Comparison of ENCODE assay signal across 1 cellular context in genomic region chr12:32106517-32107366, GRCh38.
TF ChIP-seq lines count a peak whose summit lies in the region.

TSS of gene BICD1 (plus strand) at chr12:32106847. CDS start at chr12:32107332, 485 bp downstream.

TF ChIP-seq in HepG2, 621 proteins besides CTCF, POLR2A, EP300 and RAD21 (continued from another document and continues in another):
- TF ChIP-seq ZNF407 (CRISPR knock-in tag; IDR thresholded peaks at IDR 0.05; ENCODE audit: not compliant biosample characterization): no peak
- no peak for TF ChIP-seq ATF6 (CRISPR knock-in tag; conservative IDR thresholded peaks at IDR 0.05)
- peak; percentile 80 for TF ChIP-seq ZFY (CRISPR knock-in tag; IDR thresholded peaks at IDR 0.05)
- TF ChIP-seq POLR2G (IDR thresholded peaks at IDR 0.05; ENCODE audit: low read depth, low read length): peak; percentile 75
- TF ChIP-seq U2AF2 (IDR thresholded peaks at IDR 0.05; ENCODE audit: low read depth, low read length): no peak
- no peak for TF ChIP-seq HES4 (CRISPR knock-in tag; IDR thresholded peaks at IDR 0.05; ENCODE audit: borderline replicate concordance)
- TF ChIP-seq ZNF580 (CRISPR knock-in tag; IDR thresholded peaks at IDR 0.05; ENCODE audit: borderline replicate concordance, low read depth): peak; percentile 40; the same call in 1 of the 2 replicates
- TF ChIP-seq AKAP8 (CRISPR knock-in tag; IDR thresholded peaks at IDR 0.05): 0 out of 2 replicates have a peak, but pooled peaks have one; percentile 57
- TF ChIP-seq HOXA5 (CRISPR knock-in tag; IDR thresholded peaks at IDR 0.05): peak; percentile 69; the same call in 1 of the 2 replicates
- TF ChIP-seq ZNF703 (CRISPR knock-in tag; IDR thresholded peaks at IDR 0.05; ENCODE audit: borderline replicate concordance): peak; percentile 80; the same call in 1 of the 2 replicates
- TF ChIP-seq MIER3 (CRISPR knock-in tag; IDR thresholded peaks at IDR 0.05; ENCODE audit: borderline replicate concordance): no peak; the same call in 1 of the 2 replicates
- no peak for TF ChIP-seq ZSCAN5A (CRISPR knock-in tag; IDR thresholded peaks at IDR 0.05; ENCODE audit: borderline replicate concordance)
- TF ChIP-seq AHDC1 (CRISPR knock-in tag; IDR thresholded peaks at IDR 0.05; ENCODE audit: borderline replicate concordance): no peak
- TF ChIP-seq ZNF160 (CRISPR knock-in tag; IDR thresholded peaks at IDR 0.05): peak; percentile 52; the same call in 1 of the 2 replicates
- TF ChIP-seq EEA1 (CRISPR knock-in tag; IDR thresholded peaks at IDR 0.05; ENCODE audit: borderline replicate concordance): 0 out of 2 replicates have a peak, but pooled peaks have one; percentile 64
- no peak for TF ChIP-seq ZNF136 (CRISPR knock-in tag; IDR thresholded peaks at IDR 0.05; ENCODE audit: low read depth)
- TF ChIP-seq ZNF569 (CRISPR knock-in tag; IDR thresholded peaks at IDR 0.05; ENCODE audit: borderline replicate concordance): no peak
- peak; percentile 59 for TF ChIP-seq HNRNPK (IDR thresholded peaks at IDR 0.05; ENCODE audit: low read depth, low read length, poor library complexity, severe bottlenecking)
- TF ChIP-seq ZBTB7A (CRISPR knock-in tag; IDR thresholded peaks at IDR 0.05): 0 out of 2 replicates have a peak, but pooled peaks have one; percentile 45
- TF ChIP-seq PITX1 (CRISPR knock-in tag; IDR thresholded peaks at IDR 0.05): no peak
- TF ChIP-seq CCDC6 (CRISPR knock-in tag; IDR thresholded peaks at IDR 0.05): 0 out of 2 replicates have a peak, but pooled peaks have one; percentile 25
- no peak for TF ChIP-seq ZNF17 (CRISPR knock-in tag; IDR thresholded peaks at IDR 0.05)
- no peak for TF ChIP-seq ZNF552 (CRISPR knock-in tag; IDR thresholded peaks at IDR 0.05; ENCODE audit: borderline replicate concordance)
- peak; percentile 76; the same call in 1 of the 2 replicates for TF ChIP-seq ZNF280B (CRISPR knock-in tag; IDR thresholded peaks at IDR 0.05; ENCODE audit: borderline replicate concordance)
- TF ChIP-seq KLF16 (CRISPR knock-in tag; IDR thresholded peaks at IDR 0.05): peak in 1 of 2 experiments; percentile 84; a peak in 2 of 4 replicates
- peak; percentile 86; the same call in 1 of the 2 replicates for TF ChIP-seq ARHGAP35 (CRISPR knock-in tag; IDR thresholded peaks at IDR 0.05; ENCODE audit: borderline replicate concordance)
- peak; percentile 58 for TF ChIP-seq CBX1 (IDR thresholded peaks at IDR 0.05; ENCODE audit: low read depth)
- TF ChIP-seq ZNF354B (CRISPR knock-in tag; IDR thresholded peaks at IDR 0.05): no peak
- no peak for TF ChIP-seq SMARCC2 (IDR thresholded peaks at IDR 0.05)
